Comparison of ENCODE assay signal across 8 cellular contexts in the genomic region with DNA sequence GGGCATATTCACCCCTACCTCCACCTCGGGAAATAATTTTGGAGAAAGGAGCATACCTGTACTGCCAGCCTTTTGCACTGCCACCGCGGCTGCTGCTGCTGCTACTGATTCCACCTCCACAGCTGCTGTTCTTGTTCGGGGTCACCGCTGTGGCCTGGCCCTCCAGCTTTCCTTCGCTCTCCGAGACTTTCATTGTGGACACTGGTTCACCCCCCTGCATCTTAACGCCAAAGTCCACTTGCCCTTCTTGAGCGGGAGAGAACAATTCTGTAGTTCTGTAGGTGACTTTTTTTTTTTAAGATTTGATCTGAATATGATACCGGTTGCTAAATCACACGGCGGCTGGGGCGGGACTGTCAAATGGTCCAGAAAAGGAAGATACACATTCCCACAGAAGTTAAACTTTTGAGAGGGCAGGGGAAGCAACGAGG. TPM values are rescaled to one million over a fixed set of nuclear protein-coding genes. Genes with fewer than 3 reads are reported as not detected.
A peak's percentile ranks its signal among the peaks of the same experiment; 100 is the strongest.
DNase-seq lines count a peak whose midpoint lies in the region; ATAC-seq and TF ChIP-seq lines count a peak whose summit lies in the region.

No MANE protein-coding gene starts in this region.

- H3K36me3 ChIP-seq in esophagus squamous epithelium (no peaks in the 10 kb centered on the region), neutrophil (peaks cover 4% of the 10 kb centered on the region)

- H3K27me3 ChIP-seq in esophagus squamous epithelium = no peaks in the 10 kb centered on the region
- no peaks in the 10 kb centered on the region for H3K27me3 ChIP-seq in neutrophil

- intact Hi-C loops in activated CD4-positive, alpha-beta T cell treated with anti-CD3 and anti-CD28 coated beads, Interleukin-2, amount 10 ng/mL, durations not matched to agents 24 days and 14 days (cut with micrococcal nuclease) = loop anchor here (1.0 to 10.0 kb wide), 6 partner anchors 74 to 880 kb away; a partner anchor contains a TSS
- intact Hi-C loops in esophagus squamous epithelium (cut with DNase I) = no loop called here

- H3K9me3 Mint-ChIP-seq in activated CD4-positive, alpha-beta T cell treated with anti-CD3 and anti-CD28 coated beads, Interleukin-2, amount 10 ng/mL, durations not matched to agents 24 days and 14 days = no peaks in the 10 kb centered on the region

- H3K4me1 Mint-ChIP-seq in activated CD4-positive, alpha-beta T cell treated with anti-CD3 and anti-CD28 coated beads, Interleukin-2, amount 10 ng/mL, durations not matched to agents 24 days and 14 days = peaks cover 21% of the 10 kb centered on the region

- no peaks in the 10 kb centered on the region for H3K9me3 ChIP-seq in esophagus squamous epithelium
- no peaks in the 10 kb centered on the region for H3K9me3 ChIP-seq in neutrophil

- ATAC-seq in HG03025 (IDR thresholded peaks at IDR 0.05; ENCODE audit: low FRiP score, unreplicated experiment) = no peak

- H3K4me3 ChIP-seq in esophagus squamous epithelium = peak overlapping the region; percentile 79 to 94 (median 93)
- peak overlapping the region; percentile 73 to 86 for H3K4me3 ChIP-seq in neutrophil (ENCODE audit: low read depth in 1 of 2, low read length in 1 of 2)

- peaks cover 7% of the 10 kb centered on the region for H3K36me3 Mint-ChIP-seq in activated CD4-positive, alpha-beta T cell treated with anti-CD3 and anti-CD28 coated beads, Interleukin-2, amount 10 ng/mL, durations not matched to agents 24 days and 14 days (ENCODE audit: low read depth)

- H3K27ac ChIP-seq in esophagus squamous epithelium = peak overlapping the region; percentile 93 to 97 (median 95)
- peak overlapping the region; percentile 98 for H3K27ac ChIP-seq in neutrophil

- no peak for DNase-seq in activated CD4-positive, alpha-beta T cell treated with anti-CD3 and anti-CD28 coated beads, Interleukin-2, amount 10 ng/mL, durations not matched to agents 24 days and 14 days
- DNase-seq in activated CD4-positive, alpha-beta T cell treated with anti-CD3 and anti-CD28 coated beads, Interleukin-2, amount 50 U/mL, for 4 hours = no peak
- DNase-seq in SW480 (ENCODE audit: low spot score) (peak; percentile 45), esophagus squamous epithelium (lab: John Stamatoyannopoulos, UW) (no peak), NCI-H2196 (lab: John Stamatoyannopoulos, UW; ENCODE audit: unreplicated experiment) (no peak), NCI-H345 treated with DMSO at 0.1 percent for 48 hours (lab: John Stamatoyannopoulos, UW; ENCODE audit: unreplicated experiment) (no peak)

- no peak for TF ChIP-seq CTCF in esophagus squamous epithelium (IDR thresholded peaks at IDR 0.05)
- TF ChIP-seq CTCF in neutrophil (IDR thresholded peaks at IDR 0.05) = no peak

- TF ChIP-seq POLR2A in esophagus squamous epithelium (IDR thresholded peaks at IDR 0.05) = no peak

- H3K4me1 ChIP-seq in esophagus squamous epithelium = peaks cover 0 to 61% (median 20%) of the 10 kb centered on the region in 3 donors
- H3K4me1 ChIP-seq in neutrophil (ENCODE audit: control insufficient read depth in 1 of 2, insufficient read depth in 1 of 2, low read depth in 1 of 2, low read length in 1 of 2) = peaks cover 32 to 37% of the 10 kb centered on the region in 2 experiments

- 0 to 1% methylated on average over 14 of the region's 14 CpGs for WGBS in esophagus squamous epithelium, 2 donors

- peak overlapping the region; percentile 90 for H3K4me3 Mint-ChIP-seq in activated CD4-positive, alpha-beta T cell treated with anti-CD3 and anti-CD28 coated beads, Interleukin-2, amount 10 ng/mL, durations not matched to agents 24 days and 14 days

- no peaks in the 10 kb centered on the region for H3K27me3 Mint-ChIP-seq in activated CD4-positive, alpha-beta T cell treated with anti-CD3 and anti-CD28 coated beads, Interleukin-2, amount 10 ng/mL, durations not matched to agents 24 days and 14 days

- H3K27ac Mint-ChIP-seq in activated CD4-positive, alpha-beta T cell treated with anti-CD3 and anti-CD28 coated beads, Interleukin-2, amount 10 ng/mL, durations not matched to agents 24 days and 14 days = peak overlapping the region; percentile 85

RNA-seq across cellular contexts. Expression of a gene that starts 0.7 kb away (rescaled TPM):
- 12.3 and 12.6 TPM in 2 replicates for total RNA-seq in activated CD4-positive, alpha-beta T cell treated with anti-CD3 and anti-CD28 coated beads, Interleukin-2, amount 10 ng/mL, durations not matched to agents 24 days and 14 days
- 10 to 100 TPM in 2 of 4 donors, 1 to 10 TPM in 2; 6.4 to 13.7 (median 9.5) TPM for total RNA-seq in esophagus squamous epithelium
